In genomic region chr2:235619544-235619943, GRCh38 we compare ENCODE assay signal across 18 cellular contexts.
"Had no signal": no experiment of that assay in that cellular context is flagged by ENCODE, and none has a peak within 500 bp of the region (broad histone marks: within the 10 kb centered on the region; RNA-seq: fewer than 3 reads in every experiment).

No MANE protein-coding gene starts in this region.

- H3K27me3 ChIP-seq: adrenal gland, ascending aorta, cardiac muscle cell, foreskin keratinocyte, heart right ventricle, tibial artery had no signal

- H3K4me1 ChIP-seq: foreskin keratinocyte had no signal

- DNase-seq: activated CD4-positive, alpha-beta T cell treated with anti-CD3 and anti-CD28 coated beads for 4 hours; activated CD4-positive, alpha-beta T cell treated with anti-CD3 and anti-CD28 coated beads, Interleukin-2, amount 50 U/mL, for 4 hours; activated effector memory CD4-positive, alpha-beta T cell treated with Interleukin-2 at 50 U/mL for 16 hours; activated naive CD4-positive, alpha-beta T cell treated with Interleukin-2 at 50 U/mL for 16 hours; activated naive CD8-positive, alpha-beta T cell treated with anti-CD3 and anti-CD28 coated beads for 36 hours; adrenal gland; endodermal cell; foreskin keratinocyte; heart right ventricle; left ventricle myocardium inferior; mucosa of descending colon; stimulated activated CD4-positive, alpha-beta T cell treated with anti-CD3 and anti-CD28 coated beads, Interleukin-12 subunit alpha, Interleukin-12 subunit beta, amount 100 ng/mL, for 4 hours; stimulated activated CD4-positive, alpha-beta T cell treated with anti-CD3 and anti-CD28 coated beads, Interleukin-4, amount 100 ng/mL, for 1 hour; tibial artery had no signal

- H3K27ac ChIP-seq: adrenal gland, ascending aorta, cardiac muscle cell, foreskin keratinocyte, heart right ventricle, left ventricle myocardium inferior, skin epidermis, tibial artery, VCaP had no signal

- H3K36me3 ChIP-seq: adrenal gland, ascending aorta, cardiac muscle cell, heart right ventricle, left ventricle myocardium inferior, tibial artery had no signal

- H3K4me3 ChIP-seq: adrenal gland, ascending aorta, cardiac muscle cell, heart right ventricle, left ventricle myocardium inferior, mucosa of descending colon, skin epidermis, tibial artery had no signal

- H3K9me3 ChIP-seq: adrenal gland, ascending aorta, heart right ventricle, left ventricle myocardium inferior, mucosa of descending colon, tibial artery had no signal
